ENCODE assay signal across 23 cellular contexts in genomic region chrY:21081640-21082611, GRCh38.
"Had no signal": no experiment of that assay in that cellular context is flagged by ENCODE, and none has a peak within 500 bp of the region (broad histone marks: within the 10 kb centered on the region; RNA-seq: fewer than 3 reads in every experiment).

No MANE protein-coding gene starts in this region.

- H3K27ac Mint-ChIP-seq: effector memory CD8-positive, alpha-beta T cell; mesothelial cell of epicardium; naive B cell; natural killer cell treated with Interleukin-12 subunit alpha and Interleukin-12 subunit beta and Interleukin-15 and Interleukin-18, amount 100 ng/mL, for 72 hours; progenitor cell of endocrine pancreas; stimulated activated naive B cell treated with anti-CD40 and anti-IgM and Interleukin-4, amounts not matched to agents 10 μg/mL and 1 μg/mL and 100 μg/mL, for 72 hours had no signal

- DNase-seq: cortex of kidney; effector memory CD8-positive, alpha-beta T cell; erythroblast; esophagus squamous epithelium; foreskin melanocyte; glutamatergic neuron; heart right ventricle; hippocampal formation; left cardiac atrium; left lung; mesenchymal stem cell; mucosa of descending colon; naive B cell; sigmoid colon; spleen; stimulated activated CD4-positive, alpha-beta T cell treated with anti-CD3 and anti-CD28 coated beads, Interleukin-4, amount 100 ng/mL, for 4 hours; stimulated activated naive B cell treated with anti-CD40 and anti-IgM and Interleukin-4, amounts not matched to agents 10 μg/mL and 1 μg/mL and 100 μg/mL, for 72 hours; stomach; thyroid gland had no signal

- H3K27me3 Mint-ChIP-seq: effector memory CD8-positive, alpha-beta T cell; naive B cell; natural killer cell treated with Interleukin-12 subunit alpha and Interleukin-12 subunit beta and Interleukin-15 and Interleukin-18, amount 100 ng/mL, for 72 hours; progenitor cell of endocrine pancreas; stimulated activated naive B cell treated with anti-CD40 and anti-IgM and Interleukin-4, amounts not matched to agents 10 μg/mL and 1 μg/mL and 100 μg/mL, for 72 hours had no signal

- H3K9me3 Mint-ChIP-seq: effector memory CD8-positive, alpha-beta T cell; mesothelial cell of epicardium; naive B cell; natural killer cell treated with Interleukin-12 subunit alpha and Interleukin-12 subunit beta and Interleukin-15 and Interleukin-18, amount 100 ng/mL, for 72 hours; neural crest cell had no signal

- H3K36me3 Mint-ChIP-seq: mesothelial cell of epicardium; naive B cell; natural killer cell treated with Interleukin-12 subunit alpha and Interleukin-12 subunit beta and Interleukin-15 and Interleukin-18, amount 100 ng/mL, for 72 hours; stimulated activated naive B cell treated with anti-CD40 and anti-IgM and Interleukin-4, amounts not matched to agents 10 μg/mL and 1 μg/mL and 100 μg/mL, for 72 hours had no signal

- H3K4me3 Mint-ChIP-seq: effector memory CD8-positive, alpha-beta T cell; mesothelial cell of epicardium; naive B cell; natural killer cell treated with Interleukin-12 subunit alpha and Interleukin-12 subunit beta and Interleukin-15 and Interleukin-18, amount 100 ng/mL, for 72 hours; neural crest cell; stimulated activated naive B cell treated with anti-CD40 and anti-IgM and Interleukin-4, amounts not matched to agents 10 μg/mL and 1 μg/mL and 100 μg/mL, for 72 hours had no signal

- H3K4me1 Mint-ChIP-seq: mesothelial cell of epicardium; naive B cell; neural crest cell; stimulated activated naive B cell treated with anti-CD40 and anti-IgM and Interleukin-4, amounts not matched to agents 10 μg/mL and 1 μg/mL and 100 μg/mL, for 72 hours had no signal

- ATAC-seq: effector memory CD8-positive, alpha-beta T cell; heart right ventricle; left cardiac atrium; left lung; mucosa of descending colon; natural killer cell treated with Interleukin-12 subunit alpha and Interleukin-12 subunit beta and Interleukin-15 and Interleukin-18, amount 100 ng/mL, for 72 hours; stimulated activated naive B cell treated with anti-CD40 and anti-IgM and Interleukin-4, amounts not matched to agents 10 μg/mL and 1 μg/mL and 100 μg/mL, for 72 hours had no signal
